Comparison of ENCODE assay signal across 2 cellular contexts in the genomic region with DNA sequence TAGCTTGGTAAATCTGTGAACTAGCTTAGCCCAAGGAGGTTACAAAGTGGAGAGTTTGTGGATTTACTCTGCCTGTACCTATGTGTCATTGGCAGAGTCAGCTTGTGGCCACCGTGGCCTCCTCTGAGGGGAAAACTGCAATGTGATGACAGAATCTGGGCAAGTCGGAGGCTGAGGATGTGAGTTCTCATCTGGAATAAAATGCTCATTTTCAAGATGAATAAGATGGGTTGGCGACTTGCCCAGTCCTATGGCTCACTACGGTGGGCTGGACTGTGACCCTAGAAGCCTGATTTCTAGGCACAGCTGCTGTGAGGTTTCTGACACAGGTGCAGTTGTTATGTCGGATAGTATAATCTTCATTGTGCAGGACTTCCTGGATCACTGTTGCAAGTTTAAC.
TF ChIP-seq lines count a peak whose summit lies in the region.

No MANE protein-coding gene starts in this region.

TF ChIP-seq in IMR-90, 13 proteins besides CTCF, POLR2A, EP300 and RAD21:
- TF ChIP-seq CEBPB (IDR thresholded peaks at IDR 0.05; ENCODE audit: low read depth, low read length) (no peak), MAZ (IDR thresholded peaks at IDR 0.05; ENCODE audit: borderline replicate concordance, low read depth, low read length) (no peak), CHD1 (IDR thresholded peaks at IDR 0.05; ENCODE audit: low read depth, low read length) (no peak), RCOR1 (IDR thresholded peaks at IDR 0.05; ENCODE audit: insufficient replicate concordance, low read length) (no peak), MXI1 (IDR thresholded peaks at IDR 0.05; ENCODE audit: borderline replicate concordance, low read depth, low read length) (no peak), FOS (IDR thresholded peaks at IDR 0.05; ENCODE audit: low read depth, low read length) (no peak), RFX5 (IDR thresholded peaks at IDR 0.05; ENCODE audit: low read depth, low read length) (no peak), SMC3 (IDR thresholded peaks at IDR 0.05; ENCODE audit: low read depth, low read length) (no peak), NFE2L2 (IDR thresholded peaks at IDR 0.05; ENCODE audit: low read depth, low read length) (no peak), BHLHE40 (IDR thresholded peaks at IDR 0.05; ENCODE audit: low read depth, low read length) (no peak), MAFK (IDR thresholded peaks at IDR 0.05; ENCODE audit: low read depth, low read length) (no peak)
- TF ChIP-seq, protein P1, sequence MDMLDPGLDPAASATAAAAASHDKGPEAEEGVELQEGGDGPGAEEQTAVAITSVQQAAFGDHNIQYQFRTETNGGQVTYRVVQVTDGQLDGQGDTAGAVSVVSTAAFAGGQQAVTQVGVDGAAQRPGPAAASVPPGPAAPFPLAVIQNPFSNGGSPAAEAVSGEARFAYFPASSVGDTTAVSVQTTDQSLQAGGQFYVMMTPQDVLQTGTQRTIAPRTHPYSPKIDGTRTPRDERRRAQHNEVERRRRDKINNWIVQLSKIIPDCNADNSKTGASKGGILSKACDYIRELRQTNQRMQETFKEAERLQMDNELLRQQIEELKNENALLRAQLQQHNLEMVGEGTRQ (IDR thresholded peaks at IDR 0.05; ENCODE audit: low read depth, low read length) = no peak
- TF ChIP-seq, protein P2, sequence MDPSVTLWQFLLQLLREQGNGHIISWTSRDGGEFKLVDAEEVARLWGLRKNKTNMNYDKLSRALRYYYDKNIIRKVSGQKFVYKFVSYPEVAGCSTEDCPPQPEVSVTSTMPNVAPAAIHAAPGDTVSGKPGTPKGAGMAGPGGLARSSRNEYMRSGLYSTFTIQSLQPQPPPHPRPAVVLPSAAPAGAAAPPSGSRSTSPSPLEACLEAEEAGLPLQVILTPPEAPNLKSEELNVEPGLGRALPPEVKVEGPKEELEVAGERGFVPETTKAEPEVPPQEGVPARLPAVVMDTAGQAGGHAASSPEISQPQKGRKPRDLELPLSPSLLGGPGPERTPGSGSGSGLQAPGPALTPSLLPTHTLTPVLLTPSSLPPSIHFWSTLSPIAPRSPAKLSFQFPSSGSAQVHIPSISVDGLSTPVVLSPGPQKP (IDR thresholded peaks at IDR 0.05; ENCODE audit: borderline replicate concordance, low read depth, low read length) = no peak

TF ChIP-seq in GM12878, 131 proteins besides CTCF, POLR2A, EP300 and RAD21:
- TF ChIP-seq, protein P3, sequence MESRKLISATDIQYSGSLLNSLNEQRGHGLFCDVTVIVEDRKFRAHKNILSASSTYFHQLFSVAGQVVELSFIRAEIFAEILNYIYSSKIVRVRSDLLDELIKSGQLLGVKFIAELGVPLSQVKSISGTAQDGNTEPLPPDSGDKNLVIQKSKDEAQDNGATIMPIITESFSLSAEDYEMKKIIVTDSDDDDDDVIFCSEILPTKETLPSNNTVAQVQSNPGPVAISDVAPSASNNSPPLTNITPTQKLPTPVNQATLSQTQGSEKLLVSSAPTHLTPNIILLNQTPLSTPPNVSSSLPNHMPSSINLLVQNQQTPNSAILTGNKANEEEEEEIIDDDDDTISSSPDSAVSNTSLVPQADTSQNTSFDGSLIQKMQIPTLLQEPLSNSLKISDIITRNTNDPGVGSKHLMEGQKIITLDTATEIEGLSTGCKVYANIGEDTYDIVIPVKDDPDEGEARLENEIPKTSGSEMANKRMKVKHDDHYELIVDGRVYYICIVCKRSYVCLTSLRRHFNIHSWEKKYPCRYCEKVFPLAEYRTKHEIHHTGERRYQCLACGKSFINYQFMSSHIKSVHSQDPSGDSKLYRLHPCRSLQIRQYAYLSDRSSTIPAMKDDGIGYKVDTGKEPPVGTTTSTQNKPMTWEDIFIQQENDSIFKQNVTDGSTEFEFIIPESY (IDR thresholded peaks at IDR 0.05) = no peak
- TF ChIP-seq ZBED1 (IDR thresholded peaks at IDR 0.05; ENCODE audit: borderline replicate concordance) (no peak), EED (IDR thresholded peaks at IDR 0.05; ENCODE audit: low read depth) (no peak), CHD4 (IDR thresholded peaks at IDR 0.05) (no peak), KDM1A (IDR thresholded peaks at IDR 0.05; ENCODE audit: borderline replicate concordance) (no peak), SMARCA5 (IDR thresholded peaks at IDR 0.05) (no peak), CHD2 (IDR thresholded peaks at IDR 0.05; ENCODE audit: borderline replicate concordance, low read depth, low read length) (no peak), RAD51 (IDR thresholded peaks at IDR 0.05) (no peak), TBL1XR1 (IDR thresholded peaks at IDR 0.05; ENCODE audit: low read depth, low read length) (no peak), MEF2A (IDR thresholded peaks at IDR 0.05; ENCODE audit: insufficient read depth, low read depth, low read length) (no peak), CREB1 (IDR thresholded peaks at IDR 0.05; ENCODE audit: low read depth) (no peak), KAT2A (conservative IDR thresholded peaks at IDR 0.05; ENCODE audit: control insufficient read depth, low read depth, low read length) (no peak), ESRRA (IDR thresholded peaks at IDR 0.05; ENCODE audit: low read length) (no peak), HDAC2 (IDR thresholded peaks at IDR 0.05) (no peak), SUPT20H (IDR thresholded peaks at IDR 0.05; ENCODE audit: borderline replicate concordance, control insufficient read depth, low read depth, low read length) (no peak)
- TF ChIP-seq, protein P4, sequence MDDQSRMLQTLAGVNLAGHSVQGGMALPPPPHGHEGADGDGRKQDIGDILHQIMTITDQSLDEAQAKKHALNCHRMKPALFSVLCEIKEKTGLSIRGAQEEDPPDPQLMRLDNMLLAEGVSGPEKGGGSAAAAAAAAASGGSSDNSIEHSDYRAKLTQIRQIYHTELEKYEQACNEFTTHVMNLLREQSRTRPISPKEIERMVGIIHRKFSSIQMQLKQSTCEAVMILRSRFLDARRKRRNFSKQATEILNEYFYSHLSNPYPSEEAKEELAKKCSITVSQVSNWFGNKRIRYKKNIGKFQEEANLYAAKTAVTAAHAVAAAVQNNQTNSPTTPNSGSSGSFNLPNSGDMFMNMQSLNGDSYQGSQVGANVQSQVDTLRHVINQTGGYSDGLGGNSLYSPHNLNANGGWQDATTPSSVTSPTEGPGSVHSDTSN (IDR thresholded peaks at IDR 0.05; ENCODE audit: insufficient replicate concordance, low read depth, low read length) = no peak
TF ChIP-seq in GM12878: peak in this region for 0.
